24 cellular contexts compared by ENCODE assay signal in the genomic region with DNA sequence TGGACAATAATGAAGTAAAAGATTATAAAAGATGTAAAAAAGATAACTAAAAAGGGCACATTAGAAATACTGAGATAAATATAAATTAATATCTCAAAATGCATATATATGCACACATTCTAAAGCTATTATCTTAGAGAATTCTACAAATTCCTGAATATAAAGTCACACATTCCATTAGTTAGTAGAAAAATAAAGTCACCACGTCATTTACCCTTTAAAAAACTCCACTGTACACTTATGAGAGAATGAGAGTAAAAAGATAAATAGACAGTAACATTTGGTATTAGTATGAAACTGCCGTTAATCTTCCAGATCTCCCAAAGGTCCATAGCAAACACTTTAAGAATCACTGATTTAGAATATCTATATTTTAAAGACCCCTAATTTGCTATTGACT.
DNase-seq lines count a peak whose midpoint lies in the region; ATAC-seq, FAIRE-seq and TF ChIP-seq lines count a peak whose summit lies in the region.
"Had no signal": no experiment of that assay in that cellular context is flagged by ENCODE, and none has a peak within 500 bp of the region (broad histone marks: within the 10 kb centered on the region; RNA-seq: fewer than 3 reads in every experiment).

No MANE protein-coding gene starts in this region.

- no peak for FAIRE-seq in A549 (lab: Jason Lieb, UNC)
- FAIRE-seq in astrocyte (lab: Jason Lieb, UNC): peak; percentile 49

- no peaks in the 10 kb centered on the region for H3K27me3 Mint-ChIP-seq in astrocyte (ENCODE audit: low read depth, unreplicated experiment)
- no peaks in the 10 kb centered on the region for H3K27me3 Mint-ChIP-seq in mesothelial cell of epicardium (ENCODE audit: low read depth)
- H3K27me3 Mint-ChIP-seq: brain; CD4-positive, alpha-beta T cell; type B pancreatic cell had no signal

- no peak for TF ChIP-seq POLR2A in A549 (IDR thresholded peaks at IDR 0.05; ENCODE audit: low read length)

- no peak overlapping the region for H2AFZ ChIP-seq in astrocyte (ENCODE audit: low read depth, low read length)

- CTCF ChIA-PET in A549 (lab: Yijun Ruan, JAX): no interaction called here

- TF ChIP-seq RAD21 in A549 (conservative IDR thresholded peaks at IDR 0.05 in 1 of 2, IDR thresholded peaks at IDR 0.05 in 1 of 2): no peak

- H3K4me1 ChIP-seq in A549: peaks cover 78% of the 10 kb centered on the region
- peaks cover 8% of the 10 kb centered on the region for H3K4me1 ChIP-seq in astrocyte (ENCODE audit: insufficient read depth, low read length)
- H3K4me1 ChIP-seq: heart left ventricle had no signal

- WGBS in A549 (ENCODE audit: missing lambda C conversion rate): 1% methylated on average over 2 of the region's 2 CpGs

- H3K9me3 Mint-ChIP-seq in astrocyte (ENCODE audit: unreplicated experiment) (no peaks in the 10 kb centered on the region), mesothelial cell of epicardium (no peaks in the 10 kb centered on the region)
- H3K9me3 Mint-ChIP-seq: activated naive CD4-positive, alpha-beta T cell treated with anti-CD3 and anti-CD28 coated beads, Interleukin-2, amount 50 U/mL, for 24 hours; activated T-helper 1 cell treated with anti-CD3 and anti-CD28 coated beads, Interleukin-12 subunit alpha, Interleukin-12 subunit beta, Interleukin-2, Interleukin-4 antibody, amounts not matched to agents 30 ng/mL and 10 ng/mL and 1 ng/mL, durations not matched to agents 14 hours and 24 hours and 36 hours; brain; CD4-positive, alpha-beta T cell; natural killer cell; type B pancreatic cell had no signal

- H3K27ac ChIP-seq in A549 (peak overlapping the region; percentile 36 to 95; a peak in 4 of 6 replicates), astrocyte (ENCODE audit: low read depth, low read length) (peak overlapping the region; percentile 61)
- H3K27ac ChIP-seq: heart left ventricle, ovary had no signal

- H3K4me3 Mint-ChIP-seq in astrocyte (ENCODE audit: unreplicated experiment) (no peak overlapping the region), mesothelial cell of epicardium (no peak overlapping the region)
- H3K4me3 Mint-ChIP-seq: activated naive CD4-positive, alpha-beta T cell treated with anti-CD3 and anti-CD28 coated beads, Interleukin-2, amount 50 U/mL, for 24 hours; activated T-helper 1 cell treated with anti-CD3 and anti-CD28 coated beads, Interleukin-12 subunit alpha, Interleukin-12 subunit beta, Interleukin-2, Interleukin-4 antibody, amounts not matched to agents 30 ng/mL and 10 ng/mL and 1 ng/mL, durations not matched to agents 14 hours and 24 hours and 36 hours; brain; CD4-positive, alpha-beta T cell; natural killer cell; type B pancreatic cell had no signal

- no peaks in the 10 kb centered on the region for H3K27me3 ChIP-seq in astrocyte (ENCODE audit: insufficient read depth, low read length)
- H3K27me3 ChIP-seq: heart left ventricle, ovary had no signal

- ATAC-seq in A549: no peak
- no peak for ATAC-seq in HG02938 (IDR thresholded peaks at IDR 0.05; ENCODE audit: unreplicated experiment)
- no peak for ATAC-seq in HG02571 (IDR thresholded peaks at IDR 0.05; ENCODE audit: unreplicated experiment)
- ATAC-seq: HCT116, heart left ventricle, natural killer cell, right cardiac atrium, Right ventricle myocardium inferior had no signal

- no peaks in the 10 kb centered on the region for H3K36me3 Mint-ChIP-seq in astrocyte (ENCODE audit: low read depth, unreplicated experiment)
- no peaks in the 10 kb centered on the region for H3K36me3 Mint-ChIP-seq in mesothelial cell of epicardium
- H3K36me3 Mint-ChIP-seq: activated naive CD4-positive, alpha-beta T cell treated with anti-CD3 and anti-CD28 coated beads, Interleukin-2, amount 50 U/mL, for 24 hours; brain; natural killer cell; type B pancreatic cell had no signal

- H3K79me2 ChIP-seq in astrocyte (ENCODE audit: insufficient read depth, low read length): no peaks in the 10 kb centered on the region

- H3K4me3 ChIP-seq in A549 (no peak overlapping the region), astrocyte (ENCODE audit: insufficient read depth, low read depth, low read length) (no peak overlapping the region), fibroblast of pulmonary artery (replicated peaks; ENCODE audit: low read depth, low read length) (no peak overlapping the region)
- H3K4me3 ChIP-seq: heart left ventricle, ovary had no signal

- peak overlapping the region; percentile 93 for H3K27ac Mint-ChIP-seq in astrocyte (ENCODE audit: unreplicated experiment)
- H3K27ac Mint-ChIP-seq in mesothelial cell of epicardium: no peak overlapping the region
- H3K27ac Mint-ChIP-seq: activated naive CD4-positive, alpha-beta T cell treated with anti-CD3 and anti-CD28 coated beads, Interleukin-2, amount 50 U/mL, for 24 hours; activated T-helper 1 cell treated with anti-CD3 and anti-CD28 coated beads, Interleukin-12 subunit alpha, Interleukin-12 subunit beta, Interleukin-2, Interleukin-4 antibody, amounts not matched to agents 30 ng/mL and 10 ng/mL and 1 ng/mL, durations not matched to agents 14 hours and 24 hours and 36 hours; brain; CD4-positive, alpha-beta T cell; natural killer cell; type B pancreatic cell had no signal

- H3K9ac ChIP-seq in astrocyte (ENCODE audit: low read length): no peak overlapping the region

- H3K4me2 ChIP-seq in A549 (peak overlapping the region; percentile 64), astrocyte (ENCODE audit: low read length) (peak overlapping the region; percentile 38)

- H3K36me3 ChIP-seq in astrocyte (ENCODE audit: insufficient read depth, low read length): no peaks in the 10 kb centered on the region
- H3K36me3 ChIP-seq: heart left ventricle, ovary had no signal

- POLR2A ChIA-PET in A549 (lab: Yijun Ruan, JAX): no interaction called here

- no peaks in the 10 kb centered on the region for H4K20me1 ChIP-seq in astrocyte (ENCODE audit: insufficient read depth, low read length)

- DNase-seq in A549 (ENCODE audit: low read depth in 1 of 2, low spot score in 1 of 2) (peak in 1 of 2 experiments; percentile 10), HT1080 (ENCODE audit: low read depth) (peak; percentile 11), astrocyte (ENCODE audit: low read depth) (peak; percentile 47), fibroblast of pulmonary artery (ENCODE audit: low read depth) (peak; percentile 48), CD1c-positive myeloid dendritic cell (ENCODE audit: extremely low spot score) (no peak), mesothelial cell of epicardium (ENCODE audit: low spot score in 2 of 2, unreplicated experiment in 2 of 2) (no peak)
- DNase-seq: CD4-positive, alpha-beta T cell; cortex of kidney; heart left ventricle; Kasumi-1; natural killer cell; NCI-H187 treated with DMSO at 0.1 percent for 48 hours; ovary; right cardiac atrium; stimulated activated CD4-positive, alpha-beta T cell treated with anti-CD3 and anti-CD28 coated beads, Interleukin-15, amount 100 ng/mL, for 24 hours; stimulated activated CD8-positive, alpha-beta memory T cell treated with anti-CD3 and anti-CD28 coated beads, Interleukin-4, amount 100 ng/mL, for 48 hours had no signal

- peaks cover 10% of the 10 kb centered on the region for H3K4me1 Mint-ChIP-seq in astrocyte (ENCODE audit: low read depth, unreplicated experiment)
- H3K4me1 Mint-ChIP-seq in mesothelial cell of epicardium: peaks cover 16% of the 10 kb centered on the region
- H3K4me1 Mint-ChIP-seq: activated naive CD4-positive, alpha-beta T cell treated with anti-CD3 and anti-CD28 coated beads, Interleukin-2, amount 50 U/mL, for 24 hours; brain; natural killer cell had no signal

- no peak for TF ChIP-seq EP300 in A549 (IDR thresholded peaks at IDR 0.05)

- TF ChIP-seq CTCF in A549 (IDR thresholded peaks at IDR 0.05) (no peak), astrocyte (IDR thresholded peaks at IDR 0.05; ENCODE audit: insufficient read depth, low read depth, low read length) (no peak), fibroblast of pulmonary artery (IDR thresholded peaks at IDR 0.05; ENCODE audit: low read length, missing control alignments) (no peak), mesothelial cell of epicardium (IDR thresholded peaks at IDR 0.05; ENCODE audit: unreplicated experiment) (no peak)

- H3K9me3 ChIP-seq in A549 (peaks cover 5% of the 10 kb centered on the region; the same call in 1 of the 3 replicates), astrocyte (ENCODE audit: insufficient read depth, low read depth, low read length) (no peaks in the 10 kb centered on the region)
- H3K9me3 ChIP-seq: heart left ventricle, ovary had no signal

TF ChIP-seq in A549, 52 proteins besides CTCF, POLR2A, EP300 and RAD21:
- TF ChIP-seq GATA3 (IDR thresholded peaks at IDR 0.05; ENCODE audit: borderline replicate concordance) (peak; percentile 43; the same call in 1 of the 2 replicates), CEBPB (IDR thresholded peaks at IDR 0.05) (no peak), FOSL2 (IDR thresholded peaks at IDR 0.05) (no peak), FOSL2 (CRISPR knock-in tag; IDR thresholded peaks at IDR 0.05) (peak; percentile 27; the same call in 1 of the 2 replicates), ZSCAN20 (CRISPR knock-in tag; IDR thresholded peaks at IDR 0.05) (no peak)

Comparison
In these comparisons a context has a peak if more than half of its experiments do, and no peak if none do; other contexts are left out.
1. DNase-seq: peak in HT1080 (single experiment), astrocyte (single experiment) and fibroblast of pulmonary artery (single experiment); none in CD1c-positive myeloid dendritic cell (single experiment) and mesothelial cell of epicardium (0 of 2).